In the genomic region with DNA sequence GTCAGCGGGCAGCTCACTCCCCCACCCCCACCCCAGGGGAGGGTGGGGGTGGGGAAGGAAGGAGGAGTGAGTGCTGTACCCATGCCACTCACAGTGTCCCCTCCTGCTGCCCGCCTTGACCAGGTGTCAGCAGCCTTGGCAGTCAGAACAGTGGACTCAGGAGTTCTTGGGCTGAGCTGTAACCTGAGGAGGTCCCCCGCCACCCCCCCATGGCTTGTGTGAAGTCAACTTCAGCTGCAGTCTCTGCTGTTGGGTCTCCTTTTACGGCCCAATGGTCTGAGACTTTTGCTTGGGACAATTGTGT, we compare ENCODE assay signal across 1 cellular context.
TF ChIP-seq lines count a peak whose summit lies in the region.

No MANE protein-coding gene starts in this region.

TF ChIP-seq in H1, 55 proteins besides CTCF, POLR2A, EP300 and RAD21:
- TF ChIP-seq TAF1 (IDR thresholded peaks at IDR 0.05; ENCODE audit: low read depth, low read length) (no peak), CEBPB (IDR thresholded peaks at IDR 0.05; ENCODE audit: low read depth, low read length) (no peak), BCL11A (IDR thresholded peaks at IDR 0.05; ENCODE audit: low read depth in 2 of 2, low read length in 2 of 2) (no peak), SIN3A (conservative IDR thresholded peaks at IDR 0.05 in 1 of 2, IDR thresholded peaks at IDR 0.05 in 1 of 2; ENCODE audit: low read depth in 1 of 2, low read length in 2 of 2) (no peak), TBP (IDR thresholded peaks at IDR 0.05; ENCODE audit: low read depth, low read length) (no peak), POU5F1 (IDR thresholded peaks at IDR 0.05; ENCODE audit: low read depth, low read length) (no peak), SUZ12 (IDR thresholded peaks at IDR 0.05; ENCODE audit: low read length) (no peak), SP4 (IDR thresholded peaks at IDR 0.05; ENCODE audit: low read length) (no peak), KDM5A (IDR thresholded peaks at IDR 0.05; ENCODE audit: low read length) (no peak), MAFK (IDR thresholded peaks at IDR 0.05; ENCODE audit: low read depth, low read length) (no peak), EGR1 (IDR thresholded peaks at IDR 0.05; ENCODE audit: borderline replicate concordance, low read depth, low read length) (no peak), CHD1 (IDR thresholded peaks at IDR 0.05; ENCODE audit: low read depth, low read length) (no peak), EZH2 (IDR thresholded peaks at IDR 0.05; ENCODE audit: low read depth, low read length, severe bottlenecking) (no peak), RFX5 (IDR thresholded peaks at IDR 0.05; ENCODE audit: borderline replicate concordance, low read depth, low read length) (no peak), RXRA (IDR thresholded peaks at IDR 0.05; ENCODE audit: insufficient read depth, low read depth, low read length) (no peak), BRCA1 (IDR thresholded peaks at IDR 0.05; ENCODE audit: low read depth, low read length) (no peak), YY1 (IDR thresholded peaks at IDR 0.05; ENCODE audit: low read depth, low read length) (no peak)
- TF ChIP-seq, protein P1, sequence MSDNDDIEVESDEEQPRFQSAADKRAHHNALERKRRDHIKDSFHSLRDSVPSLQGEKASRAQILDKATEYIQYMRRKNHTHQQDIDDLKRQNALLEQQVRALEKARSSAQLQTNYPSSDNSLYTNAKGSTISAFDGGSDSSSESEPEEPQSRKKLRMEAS (IDR thresholded peaks at IDR 0.05), result no peak
- TF ChIP-seq, protein P2, sequence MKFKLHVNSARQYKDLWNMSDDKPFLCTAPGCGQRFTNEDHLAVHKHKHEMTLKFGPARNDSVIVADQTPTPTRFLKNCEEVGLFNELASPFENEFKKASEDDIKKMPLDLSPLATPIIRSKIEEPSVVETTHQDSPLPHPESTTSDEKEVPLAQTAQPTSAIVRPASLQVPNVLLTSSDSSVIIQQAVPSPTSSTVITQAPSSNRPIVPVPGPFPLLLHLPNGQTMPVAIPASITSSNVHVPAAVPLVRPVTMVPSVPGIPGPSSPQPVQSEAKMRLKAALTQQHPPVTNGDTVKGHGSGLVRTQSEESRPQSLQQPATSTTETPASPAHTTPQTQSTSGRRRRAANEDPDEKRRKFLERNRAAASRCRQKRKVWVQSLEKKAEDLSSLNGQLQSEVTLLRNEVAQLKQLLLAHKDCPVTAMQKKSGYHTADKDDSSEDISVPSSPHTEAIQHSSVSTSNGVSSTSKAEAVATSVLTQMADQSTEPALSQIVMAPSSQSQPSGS (IDR thresholded peaks at IDR 0.05; ENCODE audit: low read length), result no peak
- TF ChIP-seq, protein P3, sequence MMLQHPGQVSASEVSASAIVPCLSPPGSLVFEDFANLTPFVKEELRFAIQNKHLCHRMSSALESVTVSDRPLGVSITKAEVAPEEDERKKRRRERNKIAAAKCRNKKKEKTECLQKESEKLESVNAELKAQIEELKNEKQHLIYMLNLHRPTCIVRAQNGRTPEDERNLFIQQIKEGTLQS (IDR thresholded peaks at IDR 0.05; ENCODE audit: insufficient read depth, low read depth, low read length), result no peak
